In genomic region chr1:206470692-206471414, GRCh38 we compare ENCODE assay signal across 8 cellular contexts. TPM values are rescaled to one million over a fixed set of nuclear protein-coding genes. Genes with fewer than 3 reads are reported as not detected.
DNase-seq lines count a peak whose midpoint lies in the region; ATAC-seq, FAIRE-seq and TF ChIP-seq lines count a peak whose summit lies in the region.

No MANE protein-coding gene starts in this region.

- H3K9me3 ChIP-seq in RWPE2 (ENCODE audit: severe bottlenecking) = no peaks in the 10 kb centered on the region
- no peaks in the 10 kb centered on the region for H3K9me3 ChIP-seq in kidney (ENCODE audit: control insufficient read depth in 1 of 2, low read length in 2 of 2)

- H3K27me3 ChIP-seq in RWPE2 (ENCODE audit: insufficient read depth, poor library complexity, severe bottlenecking) = no peaks in the 10 kb centered on the region

- FAIRE-seq in kidney (lab: Jason Lieb, UNC) = no peak

- DNase-seq in SIG-M5 treated with dmso at 0.1 percent for 504 hours (lab: John Stamatoyannopoulos, UW; ENCODE audit: unreplicated experiment) = peak; percentile 68
- no peak for DNase-seq in SIG-M5 (lab: John Stamatoyannopoulos, UW)
- no peak for DNase-seq in RWPE2 (ENCODE audit: low spot score)
- DNase-seq in astrocyte of the hippocampus (ENCODE audit: low read depth, low spot score) = peak; percentile 78
- DNase-seq in kidney = no peak
- peak; percentile 23 to 24 for DNase-seq in stimulated activated CD8-positive, alpha-beta memory T cell treated with anti-CD3 and anti-CD28 coated beads, Interleukin-4, amount 100 ng/mL, for 1 hour (ENCODE audit: low read depth in 2 of 2, low spot score in 1 of 2)
- no peak for DNase-seq in DMS 273 treated with DMSO at 0.1 percent for 48 hours (lab: John Stamatoyannopoulos, UW)

- peak overlapping the region; percentile 44 for H3K4me3 ChIP-seq in RWPE2 (ENCODE audit: severe bottlenecking)
- H3K4me3 ChIP-seq in kidney (ENCODE audit: low read length in 2 of 2) = peak overlapping the region; percentile 71 to 76

- H3K4me1 ChIP-seq in RWPE2 (ENCODE audit: insufficient read depth, poor library complexity, severe bottlenecking) (peaks cover 16% of the 10 kb centered on the region), kidney (ENCODE audit: control insufficient read depth in 1 of 2, insufficient read depth in 1 of 2, low read depth in 1 of 2, low read length in 2 of 2) (peaks cover 0 to 17% of the 10 kb centered on the region in 2 donors)

- peak overlapping the region; percentile 54 for H3K27ac ChIP-seq in RWPE2 (ENCODE audit: poor library complexity, severe bottlenecking)
- no peak overlapping the region for H3K27ac ChIP-seq in kidney (ENCODE audit: low read depth in 2 of 2, low read length in 2 of 2)

- peak; percentile 3 for ATAC-seq in HG03039 (IDR thresholded peaks at IDR 0.05; ENCODE audit: unreplicated experiment)
- peak; percentile 66 for ATAC-seq in RWPE2 (ENCODE audit: low read depth)

- H3K36me3 ChIP-seq in RWPE2 (ENCODE audit: low read depth) (no peaks in the 10 kb centered on the region), kidney (ENCODE audit: control insufficient read depth in 1 of 2, insufficient read depth in 2 of 2, low read length in 2 of 2) (no peaks in the 10 kb centered on the region)

- peak overlapping the region; percentile 20 to 82 for H3K9ac ChIP-seq in kidney (ENCODE audit: low read length in 2 of 2)

- no peak for TF ChIP-seq CTCF in RWPE2 (IDR thresholded peaks at IDR 0.05; ENCODE audit: poor library complexity, severe bottlenecking)
- TF ChIP-seq CTCF in kidney (IDR thresholded peaks at IDR 0.05; ENCODE audit: borderline replicate concordance, extremely low read depth, insufficient read depth) = no peak

- intact Hi-C loops in kidney (cut with DNase I) = no loop called here

RNA-seq across cellular contexts. Expression of gene IKBKE, which starts 0.6 kb away (rescaled TPM):
- total RNA-seq in kidney = 14.5 TPM
- 3.4 TPM for polyA plus RNA-seq in kidney (ENCODE audit: insufficient read depth, low read depth, low replicate concordance)

RNA-seq across cellular contexts. Expression of gene RASSF5, which starts 36.5 kb away (rescaled TPM):
- total RNA-seq in kidney = 18.8 TPM
- 2.4 TPM for polyA plus RNA-seq in kidney (ENCODE audit: insufficient read depth, low read depth, low replicate concordance)

Comparison
In these comparisons a context has a peak if more than half of its experiments do, and no peak if none do; other contexts are left out.
1. DNase-seq: peak in SIG-M5 treated with dmso at 0.1 percent for 504 hours (single experiment), astrocyte of the hippocampus (single experiment) and stimulated activated CD8-positive, alpha-beta memory T cell treated with anti-CD3 and anti-CD28 coated beads, Interleukin-4, amount 100 ng/mL, for 1 hour (2 of 2); none in SIG-M5 (single experiment), RWPE2 (single experiment), kidney (single experiment) and DMS 273 treated with DMSO at 0.1 percent for 48 hours (single experiment).